In the genomic region with DNA sequence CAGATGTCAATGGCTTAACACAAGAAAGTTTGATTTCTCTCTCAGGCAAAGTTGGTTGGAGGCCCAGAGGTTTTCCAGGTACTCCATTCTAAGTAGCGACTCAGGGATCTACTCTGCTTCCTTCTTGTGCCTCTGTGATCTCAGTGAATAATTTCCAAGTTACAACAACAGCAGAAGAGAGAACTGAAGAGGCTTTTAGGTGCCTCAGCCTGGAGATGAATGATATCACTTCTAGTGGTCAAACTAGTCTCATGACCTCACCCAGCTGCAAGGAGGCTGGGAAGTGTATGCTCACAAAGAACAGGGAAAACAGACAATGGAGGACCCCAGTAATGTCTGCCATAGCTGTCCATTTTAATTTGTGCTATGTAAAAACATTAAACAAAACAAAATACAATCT, we compare ENCODE assay signal across 24 cellular contexts. TPM values are rescaled to one million over a fixed set of nuclear protein-coding genes. Genes with fewer than 3 reads are reported as not detected.
DNase-seq lines count a peak whose midpoint lies in the region; ATAC-seq, FAIRE-seq and TF ChIP-seq lines count a peak whose summit lies in the region.
"Had no signal": no experiment of that assay in that cellular context is flagged by ENCODE, and none has a peak within 500 bp of the region (broad histone marks: within the 10 kb centered on the region; RNA-seq: fewer than 3 reads in every experiment).

No MANE protein-coding gene starts in this region.

- WGBS in sigmoid colon, 2 donors, result 85 to 87% methylated on average over 1 of the region's 1 CpG

- FAIRE-seq in astrocyte (lab: Jason Lieb, UNC), result no peak
- FAIRE-seq: endothelial cell of umbilical vein, GM12892 had no signal

- no peaks in the 10 kb centered on the region for H3K9me3 Mint-ChIP-seq in astrocyte (ENCODE audit: unreplicated experiment)
- H3K9me3 Mint-ChIP-seq: activated naive CD4-positive, alpha-beta T cell treated with anti-CD3 and anti-CD28 coated beads, Interleukin-2, amount 10 ng/mL, durations not matched to agents 7 days and 5 days had no signal

- H3K9me3 ChIP-seq in astrocyte (ENCODE audit: insufficient read depth, low read depth, low read length) (no peaks in the 10 kb centered on the region), sigmoid colon (no peaks in the 10 kb centered on the region)
- H3K9me3 ChIP-seq: ascending aorta; BLaER1 treated with 17β-estradiol and CSF1 and Interleukin-3, amounts not matched to agents 10 nM and 100 nM; prostate gland; spleen; thoracic aorta had no signal

- H3K4me2 ChIP-seq in astrocyte (ENCODE audit: low read length), result no peak overlapping the region
- H3K4me2 ChIP-seq: BLaER1 treated with 17β-estradiol and CSF1 and Interleukin-3, amounts not matched to agents 10 nM and 100 nM had no signal

- no peak overlapping the region for H3K4me3 Mint-ChIP-seq in astrocyte (ENCODE audit: unreplicated experiment)
- H3K4me3 Mint-ChIP-seq: activated naive CD4-positive, alpha-beta T cell treated with anti-CD3 and anti-CD28 coated beads, Interleukin-2, amount 10 ng/mL, durations not matched to agents 7 days and 5 days; natural killer cell treated with Interleukin-12 subunit alpha and Interleukin-12 subunit beta and Interleukin-15 and Interleukin-18, amount 100 ng/mL, for 72 hours had no signal

- peaks cover 58% of the 10 kb centered on the region for H3K4me1 Mint-ChIP-seq in astrocyte (ENCODE audit: low read depth, unreplicated experiment)
- H3K4me1 Mint-ChIP-seq: activated naive CD4-positive, alpha-beta T cell treated with anti-CD3 and anti-CD28 coated beads, Interleukin-2, amount 10 ng/mL, durations not matched to agents 7 days and 5 days had no signal

- TF ChIP-seq CTCF in astrocyte (IDR thresholded peaks at IDR 0.05; ENCODE audit: insufficient read depth, low read depth, low read length), result no peak
- no peak for TF ChIP-seq CTCF in sigmoid colon (IDR thresholded peaks at IDR 0.05)

- H2AFZ ChIP-seq in astrocyte (ENCODE audit: low read depth, low read length), result no peak overlapping the region

- H3K4me1 ChIP-seq in astrocyte (ENCODE audit: insufficient read depth, low read length) (peaks cover 16% of the 10 kb centered on the region), sigmoid colon (peaks cover 0 to 64% (median 40%) of the 10 kb centered on the region in 4 donors)
- H3K4me1 ChIP-seq: prostate gland had no signal

- DNase-seq in DMS53 (lab: John Stamatoyannopoulos, UW) (peak; percentile 15), DMS53 treated with DMSO at 0.1 percent for 48 hours (lab: John Stamatoyannopoulos, UW; ENCODE audit: unreplicated experiment) (no peak), astrocyte (ENCODE audit: low read depth) (peak; percentile 74), islet precursor cell (peak; percentile 64), sigmoid colon (no peak), left colon (no peak), SHP77 (lab: John Stamatoyannopoulos, UW) (no peak)
- DNase-seq: activated naive CD4-positive, alpha-beta T cell treated with anti-CD3 and anti-CD28 coated beads, Interleukin-2, amount 10 ng/mL, durations not matched to agents 7 days and 5 days; activated T-cell treated with anti-CD3 and anti-CD28 coated beads for 4 hours; cortex of kidney; NCI-H2029; NCI-H446 treated with DMSO at 0.1 percent for 48 hours; spleen; T-helper 1 cell had no signal

- H3K36me3 Mint-ChIP-seq in astrocyte (ENCODE audit: low read depth, unreplicated experiment), result peaks cover 38% of the 10 kb centered on the region
- H3K36me3 Mint-ChIP-seq: activated naive CD4-positive, alpha-beta T cell treated with anti-CD3 and anti-CD28 coated beads, Interleukin-2, amount 10 ng/mL, durations not matched to agents 7 days and 5 days; natural killer cell treated with Interleukin-12 subunit alpha and Interleukin-12 subunit beta and Interleukin-15 and Interleukin-18, amount 100 ng/mL, for 72 hours had no signal

- no peaks in the 10 kb centered on the region for H3K27me3 ChIP-seq in astrocyte (ENCODE audit: insufficient read depth, low read length)
- no peaks in the 10 kb centered on the region for H3K27me3 ChIP-seq in sigmoid colon
- H3K27me3 ChIP-seq: ascending aorta; BLaER1 treated with 17β-estradiol and CSF1 and Interleukin-3, amounts not matched to agents 10 nM and 100 nM; spleen had no signal

- H3K9ac ChIP-seq in astrocyte (ENCODE audit: low read length), result no peak overlapping the region
- H3K9ac ChIP-seq: BLaER1 treated with 17β-estradiol and CSF1 and Interleukin-3, amounts not matched to agents 10 nM and 100 nM had no signal

- peaks cover 86% of the 10 kb centered on the region for H3K79me2 ChIP-seq in astrocyte (ENCODE audit: insufficient read depth, low read length)

- TF ChIP-seq POLR2A in sigmoid colon (IDR thresholded peaks at IDR 0.05), result no peak

- H3K27me3 Mint-ChIP-seq in astrocyte (ENCODE audit: low read depth, unreplicated experiment), result no peaks in the 10 kb centered on the region
- H3K27me3 Mint-ChIP-seq: natural killer cell treated with Interleukin-12 subunit alpha and Interleukin-12 subunit beta and Interleukin-15 and Interleukin-18, amount 100 ng/mL, for 72 hours had no signal

- no peak for TF ChIP-seq EP300 in sigmoid colon (IDR thresholded peaks at IDR 0.05)

- intact Hi-C loops in sigmoid colon (cut with DNase I) (loop anchor here (5.0 kb wide), 1 partner anchor 167 kb away; no protein-coding TSS in a partner anchor), left colon (cut with DNase I, micrococcal nuclease) (no loop called here)

- H4K20me1 ChIP-seq in astrocyte (ENCODE audit: insufficient read depth, low read length), result no peaks in the 10 kb centered on the region
- H4K20me1 ChIP-seq: BLaER1 treated with 17β-estradiol and CSF1 and Interleukin-3, amounts not matched to agents 10 nM and 100 nM had no signal

- H3K4me3 ChIP-seq in astrocyte (ENCODE audit: insufficient read depth, low read depth, low read length) (no peak overlapping the region), sigmoid colon (no peak overlapping the region)
- H3K4me3 ChIP-seq: ascending aorta; BLaER1 treated with 17β-estradiol and CSF1 and Interleukin-3, amounts not matched to agents 10 nM and 100 nM; lung; prostate gland; spleen; thoracic aorta had no signal

- ATAC-seq in left colon (no peak), GM21619 (IDR thresholded peaks at IDR 0.05; ENCODE audit: unreplicated experiment) (no peak)
- ATAC-seq: natural killer cell treated with Interleukin-12 subunit alpha and Interleukin-12 subunit beta and Interleukin-15 and Interleukin-18, amount 100 ng/mL, for 72 hours had no signal

- peak overlapping the region; percentile 90 for H3K27ac Mint-ChIP-seq in astrocyte (ENCODE audit: unreplicated experiment)
- H3K27ac Mint-ChIP-seq: activated naive CD4-positive, alpha-beta T cell treated with anti-CD3 and anti-CD28 coated beads, Interleukin-2, amount 10 ng/mL, durations not matched to agents 7 days and 5 days; natural killer cell treated with Interleukin-12 subunit alpha and Interleukin-12 subunit beta and Interleukin-15 and Interleukin-18, amount 100 ng/mL, for 72 hours had no signal

- H3K36me3 ChIP-seq in astrocyte (ENCODE audit: insufficient read depth, low read length) (no peaks in the 10 kb centered on the region), sigmoid colon (no peaks in the 10 kb centered on the region)
- H3K36me3 ChIP-seq: BLaER1 treated with 17β-estradiol and CSF1 and Interleukin-3, amounts not matched to agents 10 nM and 100 nM; prostate gland; spleen; thoracic aorta had no signal

- peak overlapping the region; percentile 51 for H3K27ac ChIP-seq in astrocyte (ENCODE audit: low read depth, low read length)
- peak overlapping the region in 3 of 4 donors; percentile 19 to 90 (median 58) for H3K27ac ChIP-seq in sigmoid colon
- H3K27ac ChIP-seq: 22Rv1; ascending aorta; BLaER1 treated with 17β-estradiol and CSF1 and Interleukin-3, amounts not matched to agents 10 nM and 100 nM; prostate gland; spleen; thoracic aorta had no signal

RNA-seq across cellular contexts. Expression of gene PRICKLE2, which starts 4.6 kb away (rescaled TPM):
- total RNA-seq in astrocyte (84.4 and 101 TPM in 2 replicates), sigmoid colon (10 to 100 TPM; 61.1 to 96.7 (median 69.9) TPM), left colon (10 to 100 TPM in 1 of 2 donors, 1 to 10 TPM in 1; 2.6 to 13.2 TPM)
- polyA plus RNA-seq in sigmoid colon, result 1 to 10 TPM in 2 of 3 donors, under 1 TPM in 1; 0.69 to 3.4 (median 1.2) TPM

Comparison
In these comparisons a context has a peak if more than half of its experiments do, and no peak if none do; other contexts are left out.
1. DNase-seq: peak in DMS53 (single experiment), astrocyte (single experiment) and islet precursor cell (single experiment); none in DMS53 treated with DMSO at 0.1 percent for 48 hours (single experiment), sigmoid colon (single experiment), left colon (0 of 2) and SHP77 (0 of 2).